Comparison of ENCODE assay signal across 8 cellular contexts in the genomic region with DNA sequence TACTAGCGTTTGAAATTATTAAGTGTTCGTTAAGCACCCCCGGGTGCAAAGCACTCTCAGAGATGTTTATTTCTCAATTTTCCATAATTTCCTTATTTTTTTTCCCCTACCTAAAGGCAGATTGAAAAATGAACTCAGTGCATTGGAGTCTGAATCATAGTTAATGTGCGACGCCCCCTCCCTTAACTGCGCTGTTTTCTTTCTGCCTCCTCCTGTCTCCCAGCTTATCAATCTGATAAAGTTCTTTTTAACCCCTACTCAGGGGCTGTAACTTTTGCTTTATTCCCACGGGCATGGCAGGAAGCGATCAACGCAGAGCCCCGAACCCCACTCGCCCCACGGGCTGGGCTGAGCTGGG. TPM values are rescaled to one million over a fixed set of nuclear protein-coding genes. Genes with fewer than 3 reads are reported as not detected.
DNase-seq lines count a peak whose midpoint lies in the region; ATAC-seq and TF ChIP-seq lines count a peak whose summit lies in the region.

No MANE protein-coding gene starts in this region.

- no peaks in the 10 kb centered on the region for H3K36me3 ChIP-seq in heart left ventricle
- no peaks in the 10 kb centered on the region for H3K36me3 ChIP-seq in breast epithelium
- H3K36me3 ChIP-seq in mucosa of rectum (ENCODE audit: control insufficient read depth in 2 of 2, insufficient read depth in 2 of 2, low read length in 2 of 2), result no peaks in the 10 kb centered on the region
- H3K36me3 ChIP-seq in aorta (ENCODE audit: control insufficient read depth in 1 of 2, insufficient read depth in 2 of 2, low read length in 1 of 2), result no peaks in the 10 kb centered on the region

- 12 to 17% (median 14%) methylated on average over 12 of the region's 12 CpGs for WGBS in heart left ventricle, 4 donors
- WGBS in aorta, 2 donors, result 9 to 10% methylated on average over 12 of the region's 12 CpGs

- peak overlapping the region; percentile 53 to 63 for H3K9ac ChIP-seq in mucosa of rectum (ENCODE audit: low read depth in 1 of 2, low read length in 2 of 2)

- no peak for TF ChIP-seq POLR2A in heart left ventricle (IDR thresholded peaks at IDR 0.05)
- no peak for TF ChIP-seq POLR2A in breast epithelium (IDR thresholded peaks at IDR 0.05)

- intact Hi-C loops in heart left ventricle (cut with DNase I) (loop anchor here (1.0 to 10.0 kb wide), 14 partner anchors 75 to 353 kb away; no protein-coding TSS in a partner anchor), cardiac septum (cut with DNase I) (loop anchor here (1.0 to 10.0 kb wide), 3 partner anchors 134 to 987 kb away; no protein-coding TSS in a partner anchor), breast epithelium (cut with DNase I; ENCODE audit: low total_unique reads) (loop anchor here (5.0 kb wide), 1 partner anchor 355 kb away; no protein-coding TSS in a partner anchor), aorta (cut with DNase I) (loop anchor here (1.0 to 10.0 kb wide), 5 partner anchors 133 to 352 kb away; no protein-coding TSS in a partner anchor)

- H3K4me1 ChIP-seq in heart left ventricle, result peaks cover 0 to 26% (median 14%) of the 10 kb centered on the region in 12 donors
- H3K4me1 ChIP-seq in breast epithelium, result peaks cover 4 to 7% of the 10 kb centered on the region in 2 donors
- peaks cover 0 to 3% of the 10 kb centered on the region in 2 donors for H3K4me1 ChIP-seq in mucosa of rectum (ENCODE audit: control insufficient read depth in 2 of 2, insufficient read depth in 2 of 2, low read length in 2 of 2)
- H3K4me1 ChIP-seq in aorta (ENCODE audit: control insufficient read depth in 1 of 2, insufficient read depth in 2 of 2, low read length in 2 of 2), result no peaks in the 10 kb centered on the region

- H3K9me3 ChIP-seq in heart left ventricle (no peaks in the 10 kb centered on the region), breast epithelium (no peaks in the 10 kb centered on the region), mucosa of rectum (ENCODE audit: control insufficient read depth in 2 of 2, low read length in 2 of 2) (no peaks in the 10 kb centered on the region), aorta (ENCODE audit: control insufficient read depth, low read length) (no peaks in the 10 kb centered on the region)

- no peak for TF ChIP-seq CTCF in heart left ventricle (IDR thresholded peaks at IDR 0.05)
- TF ChIP-seq CTCF in breast epithelium (IDR thresholded peaks at IDR 0.05), result no peak

- DNase-seq in heart left ventricle (no peak), cardiac septum (ENCODE audit: low spot score) (no peak), breast epithelium (ENCODE audit: low spot score in 2 of 2) (no peak), aorta (no peak)

- H3K27me3 ChIP-seq in heart left ventricle (peaks cover 0 to 31% (median 15%) of the 10 kb centered on the region in 9 donors), breast epithelium (peaks cover 4 to 20% of the 10 kb centered on the region in 2 donors), mucosa of rectum (ENCODE audit: control insufficient read depth in 2 of 2, insufficient read depth in 2 of 2, low read length in 2 of 2) (peaks cover 13 to 15% of the 10 kb centered on the region in 2 donors), aorta (ENCODE audit: control insufficient read depth in 1 of 2, insufficient read depth in 2 of 2, low read length in 1 of 2) (no peaks in the 10 kb centered on the region)

- ATAC-seq in heart left ventricle (no peak), aorta (ENCODE audit: low FRiP score) (no peak), GM18502 (IDR thresholded peaks at IDR 0.05; ENCODE audit: poor library complexity, unreplicated experiment) (no peak), GM21717 (IDR thresholded peaks at IDR 0.05; ENCODE audit: unreplicated experiment) (no peak), HG03521 (IDR thresholded peaks at IDR 0.05; ENCODE audit: unreplicated experiment) (no peak)

- H3K27ac ChIP-seq in heart left ventricle (peak overlapping the region in 9 of 12 donors; percentile 7 to 87 (median 72)), breast epithelium (peak overlapping the region; percentile 70 to 82), mucosa of rectum (ENCODE audit: low read depth in 2 of 2, low read length in 2 of 2) (no peak overlapping the region), aorta (ENCODE audit: low read depth in 1 of 2, low read length in 2 of 2) (no peak overlapping the region)

- peak overlapping the region; percentile 21 to 66 (median 58) for H3K4me3 ChIP-seq in heart left ventricle
- peak overlapping the region; percentile 51 to 81 (median 62) for H3K4me3 ChIP-seq in breast epithelium
- peak overlapping the region; percentile 60 to 74 for H3K4me3 ChIP-seq in mucosa of rectum (ENCODE audit: low read length in 2 of 2)
- peak overlapping the region; percentile 9 to 30 for H3K4me3 ChIP-seq in aorta (ENCODE audit: low read length in 2 of 2)

RNA-seq across cellular contexts. Expression of gene ZNF831, which starts 58.2 kb away (rescaled TPM):
- total RNA-seq in heart left ventricle (under 1 TPM in 7 of 9 donors, not detected in 2; 0.02 to 0.77 (median 0.07) TPM), cardiac septum (0.05 TPM), breast epithelium (1 to 10 TPM in 2 of 3 donors, under 1 TPM in 1; 0.48 to 1.6 (median 1.2) TPM), aorta (under 1 TPM; 0.57 to 0.68 TPM)
- polyA plus RNA-seq in heart left ventricle (under 1 TPM; 0.04 to 0.06 TPM), aorta (under 1 TPM in 1 of 2 donors, not detected in 1; 0.03 TPM)

Comparison
In these comparisons a context has a peak if more than half of its experiments do, and no peak if none do; other contexts are left out.
1. H3K27ac ChIP-seq: peak in heart left ventricle (9 of 12) and breast epithelium (2 of 2); none in mucosa of rectum (0 of 2) and aorta (0 of 2).
2. Peak in every context shown above with its lines, with median percentiles within 50 percentile points of each other: H3K4me3 ChIP-seq.